11 cellular contexts compared by ENCODE assay signal in the genomic region with DNA sequence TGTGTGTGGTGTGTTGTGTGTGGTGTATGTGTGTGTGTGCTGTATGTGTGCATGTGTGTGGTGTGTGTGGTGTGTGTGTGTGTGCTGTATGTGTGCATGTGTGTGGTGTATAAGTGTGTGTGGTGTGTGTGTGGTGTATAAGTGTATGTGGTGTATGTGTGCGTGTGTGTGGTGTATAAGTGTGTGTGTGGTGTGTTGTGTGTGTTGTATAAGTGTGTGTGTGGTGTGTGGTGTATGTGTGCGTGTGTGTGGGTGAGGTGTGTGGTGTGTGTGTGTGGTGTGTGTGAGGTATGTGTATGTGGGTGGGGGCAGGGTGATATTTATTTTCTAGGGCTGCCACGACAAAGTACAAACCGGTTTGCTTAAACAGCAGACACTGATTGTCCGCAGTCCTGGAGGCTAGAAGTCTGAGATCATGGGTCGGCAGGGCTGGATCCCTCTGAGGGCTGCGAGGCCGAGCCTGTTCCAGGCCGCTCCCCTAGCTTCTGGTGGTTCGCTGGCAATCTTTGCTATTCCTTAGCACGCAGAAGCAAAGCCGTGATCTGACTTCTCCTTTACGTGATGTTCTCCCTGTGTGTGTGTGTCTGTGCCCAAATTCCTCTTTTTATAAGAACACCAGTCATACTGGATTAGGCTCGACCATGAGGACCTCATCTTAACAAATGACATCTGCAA.
A peak's percentile ranks its signal among the peaks of the same experiment; 100 is the strongest.
DNase-seq lines count a peak whose midpoint lies in the region; ATAC-seq and TF ChIP-seq lines count a peak whose summit lies in the region.
"Had no signal": no experiment of that assay in that cellular context is flagged by ENCODE, and none has a peak within 500 bp of the region (broad histone marks: within the 10 kb centered on the region; RNA-seq: fewer than 3 reads in every experiment).

No MANE protein-coding gene starts in this region.

- TF ChIP-seq CTCF in fibroblast of mammary gland (conservative IDR thresholded peaks at IDR 0.05; ENCODE audit: control insufficient read depth, insufficient read depth, low read depth, low read length): no peak

- H3K4me3 ChIP-seq in fibroblast of mammary gland (ENCODE audit: control insufficient read depth, low read depth, low read length): no peak overlapping the region
- H3K4me3 ChIP-seq: GM23248 had no signal

- DNase-seq in DMS53 (lab: John Stamatoyannopoulos, UW) (peak; percentile 6), DMS53 treated with DMSO at 0.1 percent for 48 hours (lab: John Stamatoyannopoulos, UW; ENCODE audit: unreplicated experiment) (no peak), fibroblast of mammary gland (ENCODE audit: low read depth) (peak; percentile 31), mucosa of gallbladder (ENCODE audit: low spot score) (peak; percentile 60), GM19238 (ENCODE audit: insufficient read length, low spot score) (no peak), iPS-NIHi7 (ENCODE audit: extremely low spot score) (no peak)
- DNase-seq: activated CD4-positive, alpha-beta T cell treated with anti-CD3 and anti-CD28 coated beads for 36 hours; GM23248; NCI-H1436 had no signal

- no peak for ATAC-seq in HG03135 (IDR thresholded peaks at IDR 0.05; ENCODE audit: unreplicated experiment)
- no peak for ATAC-seq in HG03095 (IDR thresholded peaks at IDR 0.05; ENCODE audit: unreplicated experiment)
- ATAC-seq: activated CD4-positive, alpha-beta T cell treated with anti-CD3 and anti-CD28 coated beads for 36 hours had no signal

Comparison
In these comparisons a context has a peak if more than half of its experiments do, and no peak if none do; other contexts are left out.
1. DNase-seq: peak in DMS53 (single experiment), fibroblast of mammary gland (single experiment) and mucosa of gallbladder (single experiment); none in DMS53 treated with DMSO at 0.1 percent for 48 hours (single experiment), GM19238 (single experiment) and iPS-NIHi7 (single experiment).